ENCODE assay signal across 2 cellular contexts in the genomic region with DNA sequence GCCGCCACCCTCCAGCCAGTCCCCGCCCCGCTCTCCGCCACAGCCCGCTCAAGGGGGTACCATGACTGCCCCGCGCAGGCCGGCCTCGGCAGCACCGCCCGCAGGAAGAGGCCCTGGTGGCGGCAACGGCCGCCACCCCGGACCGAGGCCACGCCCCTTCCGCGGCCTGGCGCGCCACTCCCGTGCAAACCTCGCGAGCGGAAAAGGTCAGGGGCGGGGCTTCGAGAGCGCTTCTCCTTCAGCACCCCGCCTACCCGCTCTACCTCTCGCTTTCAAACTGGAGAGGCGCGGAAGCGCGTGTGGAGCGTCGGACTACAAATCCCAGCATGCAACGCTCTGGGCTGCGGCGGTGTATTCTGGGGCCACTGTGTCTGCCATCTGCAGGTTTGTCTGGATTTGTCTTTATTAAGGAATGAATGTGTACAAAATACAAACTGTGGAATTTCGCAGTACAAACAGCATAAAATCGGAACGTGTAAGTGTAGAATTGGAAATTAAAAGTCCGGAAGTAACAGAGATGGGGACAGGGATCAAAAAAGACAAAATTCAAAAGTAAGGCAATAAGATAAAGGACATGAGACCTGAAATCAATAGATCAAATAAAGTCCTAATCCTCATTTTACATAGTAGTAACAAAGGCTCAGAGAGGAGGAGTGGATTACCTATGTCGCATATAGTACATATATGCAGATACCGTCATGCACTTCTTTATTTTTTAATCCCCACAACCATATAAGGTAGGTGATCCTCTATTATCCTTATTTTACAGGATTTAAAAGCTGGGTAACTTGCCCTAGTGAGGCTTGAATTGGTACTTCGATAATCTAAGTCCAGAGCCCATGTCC.
TF ChIP-seq lines count a peak whose summit lies in the region.

No MANE protein-coding gene starts in this region.

TF ChIP-seq in HCT116, 20 proteins besides CTCF, POLR2A, EP300 and RAD21 (continued from another document):
- TF ChIP-seq CBX3 (IDR thresholded peaks at IDR 0.05; ENCODE audit: low read depth) (peak; percentile 65; the same call in 1 of the 2 replicates), SP1 (IDR thresholded peaks at IDR 0.05; ENCODE audit: low read depth) (peak; percentile 84), EGR1 (IDR thresholded peaks at IDR 0.05; ENCODE audit: low read depth) (no peak; the same call in 1 of the 2 replicates), YY1 (IDR thresholded peaks at IDR 0.05; ENCODE audit: extremely low read depth, insufficient replicate concordance, low read depth, low read length) (peak; percentile 86), ELF1 (IDR thresholded peaks at IDR 0.05; ENCODE audit: borderline replicate concordance, low read depth) (peak; percentile 84), EZH2phosphoT487 (IDR thresholded peaks at IDR 0.05; ENCODE audit: borderline replicate concordance) (no peak), SRF (IDR thresholded peaks at IDR 0.05; ENCODE audit: low read depth) (peak; percentile 63), FOSL1 (IDR thresholded peaks at IDR 0.05; ENCODE audit: low read depth) (no peak)
- TF ChIP-seq, protein P1, sequence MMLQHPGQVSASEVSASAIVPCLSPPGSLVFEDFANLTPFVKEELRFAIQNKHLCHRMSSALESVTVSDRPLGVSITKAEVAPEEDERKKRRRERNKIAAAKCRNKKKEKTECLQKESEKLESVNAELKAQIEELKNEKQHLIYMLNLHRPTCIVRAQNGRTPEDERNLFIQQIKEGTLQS (IDR thresholded peaks at IDR 0.05): no peak
- TF ChIP-seq, protein P2, sequence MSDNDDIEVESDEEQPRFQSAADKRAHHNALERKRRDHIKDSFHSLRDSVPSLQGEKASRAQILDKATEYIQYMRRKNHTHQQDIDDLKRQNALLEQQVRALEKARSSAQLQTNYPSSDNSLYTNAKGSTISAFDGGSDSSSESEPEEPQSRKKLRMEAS (IDR thresholded peaks at IDR 0.05): peak; percentile 69
- TF ChIP-seq, protein P3, sequence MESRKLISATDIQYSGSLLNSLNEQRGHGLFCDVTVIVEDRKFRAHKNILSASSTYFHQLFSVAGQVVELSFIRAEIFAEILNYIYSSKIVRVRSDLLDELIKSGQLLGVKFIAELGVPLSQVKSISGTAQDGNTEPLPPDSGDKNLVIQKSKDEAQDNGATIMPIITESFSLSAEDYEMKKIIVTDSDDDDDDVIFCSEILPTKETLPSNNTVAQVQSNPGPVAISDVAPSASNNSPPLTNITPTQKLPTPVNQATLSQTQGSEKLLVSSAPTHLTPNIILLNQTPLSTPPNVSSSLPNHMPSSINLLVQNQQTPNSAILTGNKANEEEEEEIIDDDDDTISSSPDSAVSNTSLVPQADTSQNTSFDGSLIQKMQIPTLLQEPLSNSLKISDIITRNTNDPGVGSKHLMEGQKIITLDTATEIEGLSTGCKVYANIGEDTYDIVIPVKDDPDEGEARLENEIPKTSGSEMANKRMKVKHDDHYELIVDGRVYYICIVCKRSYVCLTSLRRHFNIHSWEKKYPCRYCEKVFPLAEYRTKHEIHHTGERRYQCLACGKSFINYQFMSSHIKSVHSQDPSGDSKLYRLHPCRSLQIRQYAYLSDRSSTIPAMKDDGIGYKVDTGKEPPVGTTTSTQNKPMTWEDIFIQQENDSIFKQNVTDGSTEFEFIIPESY (IDR thresholded peaks at IDR 0.05; ENCODE audit: extremely low read depth, insufficient replicate concordance, low read length): peak; percentile 94

TF ChIP-seq in neural cell, 6 proteins besides CTCF, POLR2A, EP300 and RAD21 (continued from another document):
- TF ChIP-seq POLR2AphosphoS5 (IDR thresholded peaks at IDR 0.05) (peak; percentile 73), MXI1 (conservative IDR thresholded peaks at IDR 0.05; ENCODE audit: poor library complexity, severe bottlenecking) (peak; percentile 62)
- TF ChIP-seq, protein P4, sequence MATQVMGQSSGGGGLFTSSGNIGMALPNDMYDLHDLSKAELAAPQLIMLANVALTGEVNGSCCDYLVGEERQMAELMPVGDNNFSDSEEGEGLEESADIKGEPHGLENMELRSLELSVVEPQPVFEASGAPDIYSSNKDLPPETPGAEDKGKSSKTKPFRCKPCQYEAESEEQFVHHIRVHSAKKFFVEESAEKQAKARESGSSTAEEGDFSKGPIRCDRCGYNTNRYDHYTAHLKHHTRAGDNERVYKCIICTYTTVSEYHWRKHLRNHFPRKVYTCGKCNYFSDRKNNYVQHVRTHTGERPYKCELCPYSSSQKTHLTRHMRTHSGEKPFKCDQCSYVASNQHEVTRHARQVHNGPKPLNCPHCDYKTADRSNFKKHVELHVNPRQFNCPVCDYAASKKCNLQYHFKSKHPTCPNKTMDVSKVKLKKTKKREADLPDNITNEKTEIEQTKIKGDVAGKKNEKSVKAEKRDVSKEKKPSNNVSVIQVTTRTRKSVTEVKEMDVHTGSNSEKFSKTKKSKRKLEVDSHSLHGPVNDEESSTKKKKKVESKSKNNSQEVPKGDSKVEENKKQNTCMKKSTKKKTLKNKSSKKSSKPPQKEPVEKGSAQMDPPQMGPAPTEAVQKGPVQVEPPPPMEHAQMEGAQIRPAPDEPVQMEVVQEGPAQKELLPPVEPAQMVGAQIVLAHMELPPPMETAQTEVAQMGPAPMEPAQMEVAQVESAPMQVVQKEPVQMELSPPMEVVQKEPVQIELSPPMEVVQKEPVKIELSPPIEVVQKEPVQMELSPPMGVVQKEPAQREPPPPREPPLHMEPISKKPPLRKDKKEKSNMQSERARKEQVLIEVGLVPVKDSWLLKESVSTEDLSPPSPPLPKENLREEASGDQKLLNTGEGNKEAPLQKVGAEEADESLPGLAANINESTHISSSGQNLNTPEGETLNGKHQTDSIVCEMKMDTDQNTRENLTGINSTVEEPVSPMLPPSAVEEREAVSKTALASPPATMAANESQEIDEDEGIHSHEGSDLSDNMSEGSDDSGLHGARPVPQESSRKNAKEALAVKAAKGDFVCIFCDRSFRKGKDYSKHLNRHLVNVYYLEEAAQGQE (IDR thresholded peaks at IDR 0.05; ENCODE audit: borderline replicate concordance): no peak
